19 cellular contexts compared by ENCODE assay signal in genomic region chr11:128916037-128916572, GRCh38. TPM values are rescaled to one million over a fixed set of nuclear protein-coding genes. Genes with fewer than 3 reads are reported as not detected.
DNase-seq lines count a peak whose midpoint lies in the region; ATAC-seq and TF ChIP-seq lines count a peak whose summit lies in the region.
"Had no signal": no experiment of that assay in that cellular context is flagged by ENCODE, and none has a peak within 500 bp of the region (broad histone marks: within the 10 kb centered on the region; RNA-seq: fewer than 3 reads in every experiment).

No MANE protein-coding gene starts in this region.

- no peak overlapping the region for H3K4me3 ChIP-seq in left ventricle myocardium inferior
- no peak overlapping the region for H3K4me3 ChIP-seq in neural progenitor cell
- H3K4me3 ChIP-seq: BLaER1, GM23248, HAP-1 had no signal

- no peaks in the 10 kb centered on the region for H3K9me3 ChIP-seq in left ventricle myocardium inferior (replicated peaks)
- no peaks in the 10 kb centered on the region for H3K9me3 ChIP-seq in neural progenitor cell (ENCODE audit: low read depth)
- H3K9me3 ChIP-seq: HAP-1 had no signal

- no peaks in the 10 kb centered on the region for H3K36me3 ChIP-seq in left ventricle myocardium inferior
- no peaks in the 10 kb centered on the region for H3K36me3 ChIP-seq in neural progenitor cell
- H3K36me3 ChIP-seq: BLaER1, HAP-1 had no signal

- H3K27me3 Mint-ChIP-seq in endothelial cell (ENCODE audit: unreplicated experiment) (peaks cover 17% of the 10 kb centered on the region), neural progenitor cell (ENCODE audit: insufficient read depth, low read depth) (peaks cover 15% of the 10 kb centered on the region), mesothelial cell of epicardium (ENCODE audit: low read depth) (peaks cover 14% of the 10 kb centered on the region)

- H3K27ac ChIP-seq in left ventricle myocardium inferior (replicated peaks), result no peak overlapping the region
- no peak overlapping the region for H3K27ac ChIP-seq in neural progenitor cell
- H3K27ac ChIP-seq: BLaER1, GM23248 had no signal

- H3K27me3 ChIP-seq in left ventricle myocardium inferior (ENCODE audit: low read depth) (no peaks in the 10 kb centered on the region), neural progenitor cell (no peaks in the 10 kb centered on the region)
- H3K27me3 ChIP-seq: BLaER1 had no signal

- no peak for TF ChIP-seq CTCF in left ventricle myocardium inferior (IDR thresholded peaks at IDR 0.05; ENCODE audit: borderline replicate concordance)
- no peak for TF ChIP-seq CTCF in endothelial cell (IDR thresholded peaks at IDR 0.05; ENCODE audit: unreplicated experiment)
- TF ChIP-seq CTCF in neural progenitor cell (IDR thresholded peaks at IDR 0.05), result no peak
- TF ChIP-seq CTCF in omental fat pad (IDR thresholded peaks at IDR 0.05), result no peak
- no peak for TF ChIP-seq CTCF in mesothelial cell of epicardium (IDR thresholded peaks at IDR 0.05; ENCODE audit: unreplicated experiment)

- H3K4me1 Mint-ChIP-seq in endothelial cell (ENCODE audit: unreplicated experiment) (peaks cover 4% of the 10 kb centered on the region), neural progenitor cell (peaks cover 22% of the 10 kb centered on the region), mesothelial cell of epicardium (no peaks in the 10 kb centered on the region)

- H3K4me3 Mint-ChIP-seq in endothelial cell (ENCODE audit: unreplicated experiment) (peak overlapping the region; percentile 51), neural progenitor cell (peak overlapping the region; percentile 7), mesothelial cell of epicardium (no peak overlapping the region)
- H3K4me3 Mint-ChIP-seq: CD14-positive monocyte; CD4-positive, alpha-beta memory T cell had no signal

- no peak overlapping the region for H2AFZ ChIP-seq in neural progenitor cell (replicated peaks)
- H2AFZ ChIP-seq: GM23248 had no signal

- ATAC-seq in Right ventricle myocardium superior (ENCODE audit: poor library complexity), result no peak
- no peak for ATAC-seq in HG03439 (IDR thresholded peaks at IDR 0.05; ENCODE audit: unreplicated experiment)
- ATAC-seq in omental fat pad (ENCODE audit: low FRiP score), result no peak

- H3K9me3 Mint-ChIP-seq in endothelial cell (ENCODE audit: unreplicated experiment), result peaks cover 4% of the 10 kb centered on the region
- peaks cover 13% of the 10 kb centered on the region for H3K9me3 Mint-ChIP-seq in neural progenitor cell
- H3K9me3 Mint-ChIP-seq in mesothelial cell of epicardium, result no peaks in the 10 kb centered on the region

- intact Hi-C loops in left ventricle myocardium inferior (cut with micrococcal nuclease) (no loop called here), Right ventricle myocardium superior (cut with DNase I) (no loop called here)

- peaks cover 5% of the 10 kb centered on the region for H3K36me3 Mint-ChIP-seq in endothelial cell (ENCODE audit: low read depth, unreplicated experiment)
- H3K36me3 Mint-ChIP-seq in neural progenitor cell, result no peaks in the 10 kb centered on the region
- H3K36me3 Mint-ChIP-seq in mesothelial cell of epicardium, result no peaks in the 10 kb centered on the region
- H3K36me3 Mint-ChIP-seq: CD14-positive monocyte had no signal

- DNase-seq in left ventricle myocardium inferior, result peak; percentile 7
- no peak for DNase-seq in Right ventricle myocardium superior
- no peak for DNase-seq in endothelial cell (ENCODE audit: low spot score)
- no peak for DNase-seq in neural progenitor cell (ENCODE audit: low spot score)
- DNase-seq in omental fat pad (ENCODE audit: low spot score), result no peak
- DNase-seq in mesothelial cell of epicardium (ENCODE audit: low spot score in 2 of 2, unreplicated experiment in 2 of 2), result no peak
- DNase-seq: 8988T; CD4-positive, alpha-beta memory T cell; DMS153; DMS79; GDM1; GM23248 had no signal

- H3K9ac ChIP-seq in neural progenitor cell, result no peak overlapping the region
- H3K9ac ChIP-seq: BLaER1, GM23248 had no signal

- no peaks in the 10 kb centered on the region for H3F3A ChIP-seq in neural progenitor cell (ENCODE audit: low read depth)

- no peaks in the 10 kb centered on the region for H4K20me1 ChIP-seq in neural progenitor cell (ENCODE audit: low read depth)
- H4K20me1 ChIP-seq: BLaER1 had no signal

- H3K27ac Mint-ChIP-seq in endothelial cell (ENCODE audit: unreplicated experiment), result peak overlapping the region; percentile 2
- H3K27ac Mint-ChIP-seq in neural progenitor cell, result no peak overlapping the region
- no peak overlapping the region for H3K27ac Mint-ChIP-seq in mesothelial cell of epicardium
- H3K27ac Mint-ChIP-seq: CD14-positive monocyte; CD4-positive, alpha-beta memory T cell had no signal

- H3K4me2 ChIP-seq in neural progenitor cell, result no peak overlapping the region
- H3K4me2 ChIP-seq: BLaER1 had no signal

- peaks cover 20% of the 10 kb centered on the region for H3K4me1 ChIP-seq in left ventricle myocardium inferior
- peaks cover 4% of the 10 kb centered on the region for H3K4me1 ChIP-seq in neural progenitor cell
- H3K4me1 ChIP-seq: HAP-1 had no signal

- H3K79me2 ChIP-seq in neural progenitor cell (ENCODE audit: low read depth), result no peaks in the 10 kb centered on the region

RNA-seq across cellular contexts. Expression of gene KCNJ5, which starts 24.9 kb away (rescaled TPM):
- total RNA-seq in left ventricle myocardium inferior, result 5.4 TPM
- total RNA-seq in Right ventricle myocardium superior, result 4.4 TPM
- total RNA-seq in endothelial cell (ENCODE audit: unreplicated experiment), result 0.05 TPM
- total RNA-seq in neural progenitor cell (ENCODE audit: low replicate concordance), result 0.03 TPM in 1 of 2 replicates, not detected in the other
- total RNA-seq in omental fat pad, result 10 to 100 TPM in 1 of 4 donors, 1 to 10 TPM in 3; 1.5 to 12.1 (median 3.0) TPM
- total RNA-seq in mesothelial cell of epicardium, result 0.09 to 0.23 TPM (median 0.11 TPM) in 3 replicates
- total RNA-seq: A673, Daoy, H4 had no signal

RNA-seq across cellular contexts. Expression of gene TP53AIP1, which starts 26.6 kb away (rescaled TPM):
- total RNA-seq in left ventricle myocardium inferior (not detected), Right ventricle myocardium superior (not detected), endothelial cell (ENCODE audit: unreplicated experiment) (0.13 TPM), neural progenitor cell (ENCODE audit: low replicate concordance) (not detected in 2 replicates), omental fat pad (under 1 TPM in 2 of 4 donors, not detected in 2; 0.24 to 0.37 TPM), mesothelial cell of epicardium (0.45 to 0.68 TPM (median 0.47 TPM) in 3 replicates)
- total RNA-seq: CD4-positive, alpha-beta memory T cell; Daoy; GM23248; H4 had no signal

RNA-seq across cellular contexts. Expression of gene KCNJ1, which starts 49.0 kb away (rescaled TPM):
- total RNA-seq in left ventricle myocardium inferior (not detected), Right ventricle myocardium superior (not detected), endothelial cell (ENCODE audit: unreplicated experiment) (not detected), neural progenitor cell (ENCODE audit: low replicate concordance) (0.03 and 0.41 TPM in 2 replicates), omental fat pad (under 1 TPM in 1 of 4 donors, not detected in 3; 0.96 TPM), mesothelial cell of epicardium (not detected in 3 replicates)
- total RNA-seq: A673, Daoy, GM23248, H4 had no signal
